In the genomic region with DNA sequence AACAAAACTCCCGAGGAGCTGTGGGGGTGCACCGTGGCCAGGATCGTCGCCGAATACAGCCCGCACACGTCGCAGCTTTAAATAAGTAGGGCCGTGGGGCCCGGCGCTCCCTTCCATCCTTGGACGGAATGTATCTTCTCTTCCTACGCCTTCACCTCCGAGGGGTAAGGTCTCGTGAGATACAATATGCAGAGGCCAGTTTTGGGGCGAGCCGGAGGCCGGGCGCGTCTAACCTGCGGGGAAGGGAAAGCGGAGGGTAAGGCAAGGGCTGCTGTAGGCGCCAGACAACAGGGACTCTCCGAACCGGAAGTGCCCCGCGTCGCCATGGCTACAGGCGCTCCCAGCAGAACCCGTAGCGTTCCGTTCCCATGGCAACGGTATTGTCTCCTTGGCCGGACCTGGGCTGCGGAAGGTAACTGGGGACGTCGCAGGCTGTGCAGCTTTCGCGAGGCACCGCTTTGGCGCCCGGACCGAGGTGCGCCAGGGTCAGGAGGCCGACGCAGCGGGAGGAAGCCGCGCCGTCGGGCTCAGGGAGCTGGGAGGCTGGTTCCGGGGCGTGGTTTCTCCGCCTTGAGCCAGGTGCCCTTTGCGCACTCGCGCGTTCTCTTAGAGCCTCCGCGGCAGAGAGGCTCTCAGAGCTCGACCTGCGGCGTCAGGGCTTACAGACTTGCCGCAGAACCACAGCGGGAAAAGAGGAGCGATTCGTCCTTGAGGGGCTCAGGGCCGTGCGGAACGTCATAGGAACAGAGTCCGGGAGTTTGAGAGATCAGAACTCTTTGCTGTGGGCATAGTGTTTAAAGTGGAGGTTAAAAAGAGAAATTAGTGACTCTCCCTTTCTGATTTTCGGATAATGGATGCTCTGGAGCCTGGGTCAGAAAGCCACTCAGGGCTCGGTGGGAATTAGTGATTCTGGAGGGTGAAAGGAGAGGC, we compare ENCODE assay signal across 1 cellular context.
TF ChIP-seq lines count a peak whose summit lies in the region.

A gene with protein sequence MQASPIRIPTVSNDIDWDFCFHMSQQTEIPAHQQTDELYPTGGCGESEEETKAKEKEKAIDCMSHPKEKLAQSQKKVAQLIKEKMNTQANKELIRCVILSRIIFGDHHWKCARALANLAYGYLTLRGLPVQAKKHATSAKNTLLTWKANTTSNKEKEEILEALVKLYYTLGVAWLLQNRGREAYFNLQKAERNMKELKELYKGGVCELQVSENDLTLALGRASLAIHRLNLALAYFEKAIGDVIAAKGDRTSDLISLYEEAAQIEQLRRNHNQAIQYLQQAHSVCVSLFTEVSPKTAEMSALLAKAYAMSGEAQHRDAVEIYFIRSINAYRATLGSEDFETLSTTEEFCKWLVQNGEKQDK (plus strand): TSS at position 380 of the 930 bp plus-strand sequence. CDS start 1,508 bp downstream, outside the sequence.

TF ChIP-seq in IMR-90, 13 proteins besides CTCF, POLR2A, EP300 and RAD21:
- TF ChIP-seq, protein P1, sequence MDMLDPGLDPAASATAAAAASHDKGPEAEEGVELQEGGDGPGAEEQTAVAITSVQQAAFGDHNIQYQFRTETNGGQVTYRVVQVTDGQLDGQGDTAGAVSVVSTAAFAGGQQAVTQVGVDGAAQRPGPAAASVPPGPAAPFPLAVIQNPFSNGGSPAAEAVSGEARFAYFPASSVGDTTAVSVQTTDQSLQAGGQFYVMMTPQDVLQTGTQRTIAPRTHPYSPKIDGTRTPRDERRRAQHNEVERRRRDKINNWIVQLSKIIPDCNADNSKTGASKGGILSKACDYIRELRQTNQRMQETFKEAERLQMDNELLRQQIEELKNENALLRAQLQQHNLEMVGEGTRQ (IDR thresholded peaks at IDR 0.05; ENCODE audit: low read depth, low read length) = no peak
- TF ChIP-seq CHD1 (IDR thresholded peaks at IDR 0.05; ENCODE audit: low read depth, low read length) = no peak
- TF ChIP-seq NFE2L2 (IDR thresholded peaks at IDR 0.05; ENCODE audit: low read depth, low read length) = no peak
- no peak for TF ChIP-seq MAFK (IDR thresholded peaks at IDR 0.05; ENCODE audit: low read depth, low read length)
- TF ChIP-seq RCOR1 (IDR thresholded peaks at IDR 0.05; ENCODE audit: insufficient replicate concordance, low read length) = no peak
- TF ChIP-seq RFX5 (IDR thresholded peaks at IDR 0.05; ENCODE audit: low read depth, low read length) = no peak
- TF ChIP-seq FOS (IDR thresholded peaks at IDR 0.05; ENCODE audit: low read depth, low read length) = no peak
- peak; percentile 87 for TF ChIP-seq MXI1 (IDR thresholded peaks at IDR 0.05; ENCODE audit: borderline replicate concordance, low read depth, low read length)
- TF ChIP-seq BHLHE40 (IDR thresholded peaks at IDR 0.05; ENCODE audit: low read depth, low read length) = no peak
- no peak for TF ChIP-seq SMC3 (IDR thresholded peaks at IDR 0.05; ENCODE audit: low read depth, low read length)
- peak; percentile 11; the same call in 1 of the 2 replicates for TF ChIP-seq MAZ (IDR thresholded peaks at IDR 0.05; ENCODE audit: borderline replicate concordance, low read depth, low read length)
- TF ChIP-seq CEBPB (IDR thresholded peaks at IDR 0.05; ENCODE audit: low read depth, low read length) = no peak
- TF ChIP-seq, protein P2, sequence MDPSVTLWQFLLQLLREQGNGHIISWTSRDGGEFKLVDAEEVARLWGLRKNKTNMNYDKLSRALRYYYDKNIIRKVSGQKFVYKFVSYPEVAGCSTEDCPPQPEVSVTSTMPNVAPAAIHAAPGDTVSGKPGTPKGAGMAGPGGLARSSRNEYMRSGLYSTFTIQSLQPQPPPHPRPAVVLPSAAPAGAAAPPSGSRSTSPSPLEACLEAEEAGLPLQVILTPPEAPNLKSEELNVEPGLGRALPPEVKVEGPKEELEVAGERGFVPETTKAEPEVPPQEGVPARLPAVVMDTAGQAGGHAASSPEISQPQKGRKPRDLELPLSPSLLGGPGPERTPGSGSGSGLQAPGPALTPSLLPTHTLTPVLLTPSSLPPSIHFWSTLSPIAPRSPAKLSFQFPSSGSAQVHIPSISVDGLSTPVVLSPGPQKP (IDR thresholded peaks at IDR 0.05; ENCODE audit: borderline replicate concordance, low read depth, low read length) = peak; percentile 89; the same call in 1 of the 2 replicates
